Comparison of ENCODE assay signal across 16 cellular contexts in the genomic region with DNA sequence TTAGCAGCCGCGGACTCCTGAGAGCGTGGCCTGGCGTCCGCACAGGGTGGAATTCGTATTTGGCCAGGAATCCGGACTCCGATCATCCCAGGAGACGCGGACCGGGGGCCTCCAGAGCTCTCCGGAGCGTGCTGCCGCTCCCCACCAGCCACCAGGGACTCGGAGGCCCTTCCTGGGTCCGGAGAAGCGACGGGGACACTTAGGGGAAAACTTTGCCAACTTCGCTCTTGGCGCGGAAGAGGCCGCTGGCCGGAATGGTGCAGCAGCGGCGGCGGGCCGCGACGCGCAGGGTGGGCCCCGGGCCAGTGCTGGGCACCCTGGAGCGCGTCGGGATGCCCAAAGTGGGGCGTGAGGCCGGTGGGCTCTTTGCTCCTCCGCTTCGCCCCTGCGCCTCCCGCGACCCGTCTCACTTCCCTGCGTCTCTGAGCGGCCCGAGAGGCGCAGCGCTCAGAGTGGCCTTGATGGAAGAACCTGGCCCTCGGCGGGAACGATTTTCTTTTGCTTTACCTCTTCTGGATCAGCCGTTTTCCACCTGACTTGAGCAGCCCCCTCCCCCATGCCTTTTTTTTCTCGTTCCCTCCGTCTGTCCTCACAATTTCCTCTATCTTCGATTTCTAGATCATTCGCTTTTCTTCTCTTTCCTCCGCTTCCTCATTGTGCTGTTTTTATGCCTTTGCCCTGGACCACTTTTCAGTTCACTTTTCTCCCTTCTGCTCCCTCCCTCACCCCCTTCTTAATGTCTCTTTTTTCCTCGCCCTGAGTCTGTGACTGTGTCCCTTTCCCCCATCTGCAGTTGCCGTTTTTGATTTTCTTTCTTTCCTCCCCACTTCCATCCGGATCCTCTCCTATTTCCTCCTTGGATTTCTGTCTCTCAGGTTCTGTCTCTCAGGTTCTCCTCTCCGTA. TPM values are rescaled to one million over a fixed set of nuclear protein-coding genes. Genes with fewer than 3 reads are reported as not detected.
A peak's percentile ranks its signal among the peaks of the same experiment; 100 is the strongest.
DNase-seq lines count a peak whose midpoint lies in the region; ATAC-seq and TF ChIP-seq lines count a peak whose summit lies in the region.
"Had no signal": no experiment of that assay in that cellular context is flagged by ENCODE, and none has a peak within 500 bp of the region (broad histone marks: within the 10 kb centered on the region; RNA-seq: fewer than 3 reads in every experiment).

No MANE protein-coding gene starts in this region.

- peaks cover 68% of the 10 kb centered on the region for H3K27me3 Mint-ChIP-seq in stimulated activated naive CD8-positive, alpha-beta T cell treated with anti-CD3 and anti-CD28 coated beads, Interleukin-15, Interleukin-2, amounts not matched to agents 100 ng/mL and 50 ng/mL, for 24 hours
- H3K27me3 Mint-ChIP-seq in endothelial cell (ENCODE audit: unreplicated experiment) = peaks cover 15% of the 10 kb centered on the region
- H3K27me3 Mint-ChIP-seq in mesothelial cell of epicardium (ENCODE audit: low read depth) = peaks cover 73% of the 10 kb centered on the region

- no peaks in the 10 kb centered on the region for H3K36me3 Mint-ChIP-seq in stimulated activated naive CD8-positive, alpha-beta T cell treated with anti-CD3 and anti-CD28 coated beads, Interleukin-15, Interleukin-2, amounts not matched to agents 100 ng/mL and 50 ng/mL, for 24 hours (ENCODE audit: low read depth)
- H3K36me3 Mint-ChIP-seq in endothelial cell (ENCODE audit: low read depth, unreplicated experiment) = peaks cover 4% of the 10 kb centered on the region
- H3K36me3 Mint-ChIP-seq in mesothelial cell of epicardium = peaks cover 2% of the 10 kb centered on the region

- H3K4me3 Mint-ChIP-seq in stimulated activated naive CD8-positive, alpha-beta T cell treated with anti-CD3 and anti-CD28 coated beads, Interleukin-15, Interleukin-2, amounts not matched to agents 100 ng/mL and 50 ng/mL, for 24 hours = no peak overlapping the region
- H3K4me3 Mint-ChIP-seq in endothelial cell (ENCODE audit: unreplicated experiment) = peak overlapping the region; percentile 91
- H3K4me3 Mint-ChIP-seq in mesothelial cell of epicardium = peak overlapping the region; percentile 67
- H3K4me3 Mint-ChIP-seq: activated naive CD8-positive, alpha-beta T cell treated with anti-CD3 and anti-CD28 coated beads for 36 hours had no signal

- H3K4me1 Mint-ChIP-seq in stimulated activated naive CD8-positive, alpha-beta T cell treated with anti-CD3 and anti-CD28 coated beads, Interleukin-15, Interleukin-2, amounts not matched to agents 100 ng/mL and 50 ng/mL, for 24 hours (ENCODE audit: low read depth) = peaks cover 11% of the 10 kb centered on the region
- H3K4me1 Mint-ChIP-seq in endothelial cell (ENCODE audit: unreplicated experiment) = peaks cover 18% of the 10 kb centered on the region
- H3K4me1 Mint-ChIP-seq in mesothelial cell of epicardium = peaks cover 22% of the 10 kb centered on the region

- DNase-seq in stimulated activated naive CD8-positive, alpha-beta T cell treated with anti-CD3 and anti-CD28 coated beads, Interleukin-15, Interleukin-2, amounts not matched to agents 100 U/mL and 50 U/mL, for 24 hours = no peak
- DNase-seq in endothelial cell (ENCODE audit: low spot score) (peak; percentile 18), mesothelial cell of epicardium (ENCODE audit: low spot score in 2 of 2, unreplicated experiment in 2 of 2) (no peak), SW 1271 (lab: John Stamatoyannopoulos, UW) (no peak), cortex of kidney (lab: John Stamatoyannopoulos, UW) (no peak), epidermal melanocyte (ENCODE audit: insufficient read length, low spot score) (no peak)
- DNase-seq: activated naive CD8-positive, alpha-beta T cell treated with anti-CD3 and anti-CD28 coated beads for 36 hours; Calu3; mammary epithelial cell; NCI-H2227 treated with DMSO at 0.1 percent for 48 hours; NK-92 treated with Interleukin-12 subunit alpha and Interleukin-12 subunit beta, amount 100 ng/mL, for 24 hours; SHP77 treated with DMSO at 0.1 percent for 48 hours; stimulated activated CD4-positive, alpha-beta T cell treated with anti-CD3 and anti-CD28 coated beads, Interleukin-12 subunit alpha, Interleukin-12 subunit beta, amount 100 ng/mL, for 4 hours had no signal

- peaks cover 8% of the 10 kb centered on the region for H3K9me3 Mint-ChIP-seq in stimulated activated naive CD8-positive, alpha-beta T cell treated with anti-CD3 and anti-CD28 coated beads, Interleukin-15, Interleukin-2, amounts not matched to agents 100 ng/mL and 50 ng/mL, for 24 hours
- no peaks in the 10 kb centered on the region for H3K9me3 Mint-ChIP-seq in endothelial cell (ENCODE audit: unreplicated experiment)
- H3K9me3 Mint-ChIP-seq in mesothelial cell of epicardium = peaks cover 6% of the 10 kb centered on the region
- H3K9me3 Mint-ChIP-seq: activated naive CD8-positive, alpha-beta T cell treated with anti-CD3 and anti-CD28 coated beads for 36 hours had no signal

- ATAC-seq in stimulated activated naive CD8-positive, alpha-beta T cell treated with anti-CD3 and anti-CD28 coated beads, Interleukin-15, Interleukin-2, amounts not matched to agents 100 U/mL and 50 U/mL, for 24 hours = no peak
- no peak for ATAC-seq in HG03565 (IDR thresholded peaks at IDR 0.05; ENCODE audit: unreplicated experiment)
- ATAC-seq: K562 had no signal

- TF ChIP-seq CTCF in endothelial cell (IDR thresholded peaks at IDR 0.05; ENCODE audit: unreplicated experiment) (no peak), mesothelial cell of epicardium (IDR thresholded peaks at IDR 0.05; ENCODE audit: unreplicated experiment) (no peak)

- peak overlapping the region; percentile 63 for H3K27ac Mint-ChIP-seq in stimulated activated naive CD8-positive, alpha-beta T cell treated with anti-CD3 and anti-CD28 coated beads, Interleukin-15, Interleukin-2, amounts not matched to agents 100 ng/mL and 50 ng/mL, for 24 hours
- H3K27ac Mint-ChIP-seq in endothelial cell (ENCODE audit: unreplicated experiment) = peak overlapping the region; percentile 58
- H3K27ac Mint-ChIP-seq in mesothelial cell of epicardium = peak overlapping the region; percentile 35
- H3K27ac Mint-ChIP-seq: activated naive CD8-positive, alpha-beta T cell treated with anti-CD3 and anti-CD28 coated beads for 36 hours had no signal

RNA-seq across cellular contexts. Expression of a gene that starts 3.9 kb away (rescaled TPM):
- total RNA-seq in endothelial cell (ENCODE audit: unreplicated experiment) = 30.5 TPM
- 40.3 to 45.8 TPM (median 45.2 TPM) in 3 replicates for total RNA-seq in mesothelial cell of epicardium
- total RNA-seq: activated naive CD8-positive, alpha-beta T cell treated with anti-CD3 and anti-CD28 coated beads for 36 hours; K562 had no signal
